5 cellular contexts compared by ENCODE assay signal in the genomic region with DNA sequence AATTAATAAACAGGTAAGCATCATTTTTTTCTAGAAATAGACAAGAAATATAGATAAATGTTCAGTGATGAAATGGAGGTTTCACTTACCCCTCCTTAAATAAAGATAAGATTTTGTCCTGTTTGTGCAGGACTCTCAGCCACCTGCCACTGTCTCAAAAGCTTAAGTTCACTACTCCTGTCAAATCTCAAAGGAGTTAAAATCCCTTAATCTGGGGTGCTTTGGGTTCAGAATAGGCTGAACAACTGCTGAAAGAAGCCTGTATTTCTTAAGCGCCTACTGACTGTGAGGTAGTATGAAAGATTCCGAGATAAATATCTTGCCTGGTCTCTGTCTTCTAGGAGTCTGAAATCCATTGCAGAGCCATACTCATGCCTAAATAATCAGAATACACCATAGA.
"Had no signal": no experiment of that assay in that cellular context is flagged by ENCODE, and none has a peak within 500 bp of the region (broad histone marks: within the 10 kb centered on the region; RNA-seq: fewer than 3 reads in every experiment).

No MANE protein-coding gene starts in this region.

- H3K27ac Mint-ChIP-seq: GM23338, H9 had no signal

- DNase-seq: H9, HCEC 1CT, IMR-90 had no signal

- H3K4me3 ChIP-seq: GM23338, K562 had no signal

- H3K4me3 Mint-ChIP-seq: GM23338, H9 had no signal

- ATAC-seq: GM23338, K562 had no signal

- H3K9me3 Mint-ChIP-seq: GM23338, H9 had no signal
